In genomic region chr7:134986363-134987231, GRCh38 we compare ENCODE assay signal across 8 cellular contexts. TPM values are rescaled to one million over a fixed set of nuclear protein-coding genes. Genes with fewer than 3 reads are reported as not detected.
DNase-seq lines count a peak whose midpoint lies in the region; ATAC-seq and TF ChIP-seq lines count a peak whose summit lies in the region.

Gene AGBL3, plus strand, starts transcription at chr7:134986508. Its CDS starts 1,426 bp downstream, at chr7:134987934.

- no peaks in the 10 kb centered on the region for H3K9me2 ChIP-seq in OCI-LY1 (ENCODE audit: low read depth, low read length)

- H3K4me1 ChIP-seq in OCI-LY1 (ENCODE audit: insufficient read depth, low read length, severe bottlenecking): peaks cover 18% of the 10 kb centered on the region

- no peaks in the 10 kb centered on the region for H4K20me1 ChIP-seq in OCI-LY1 (ENCODE audit: insufficient read depth, low read length)

- H3K27ac ChIP-seq in OCI-LY1 (ENCODE audit: low read depth, low read length, poor library complexity, severe bottlenecking): peak within 1 kb of the TSS; percentile 32

- TF ChIP-seq CTCF in OCI-LY1 (IDR thresholded peaks at IDR 0.05; ENCODE audit: low read length): peak; percentile 92
- peak; percentile 59 for TF ChIP-seq CTCF in epithelial cell of proximal tubule (conservative IDR thresholded peaks at IDR 0.05; ENCODE audit: low read depth, low read length)

- H3F3A ChIP-seq in OCI-LY1 (ENCODE audit: insufficient read depth, low read length): no peaks in the 10 kb centered on the region

- peak within 1 kb of the TSS; percentile 75 for H3K4me2 ChIP-seq in OCI-LY1 (ENCODE audit: low read length)

- H3K27me3 ChIP-seq in OCI-LY1 (ENCODE audit: insufficient read depth, low read length): no peaks in the 10 kb centered on the region

- peak within 1 kb of the TSS; percentile 73 for H3K9ac ChIP-seq in OCI-LY1 (ENCODE audit: low read length)

- peaks cover 12% of the 10 kb centered on the region for H3K79me2 ChIP-seq in OCI-LY1 (ENCODE audit: insufficient read depth, low read length)

- DNase-seq in DMS 273 treated with DMSO at 0.1 percent for 48 hours (lab: John Stamatoyannopoulos, UW) (peak; percentile 96), HuH-7 (ENCODE audit: low spot score) (peak; percentile 93), activated T-cell treated with anti-CD3 and anti-CD28 coated beads for 4 hours (peak; percentile 85), epithelial cell of proximal tubule (ENCODE audit: low read depth) (peak; percentile 61), mucosa of gallbladder (ENCODE audit: low spot score) (peak; percentile 97)
- peak; percentile 71 to 81 for DNase-seq in stimulated activated CD8-positive, alpha-beta memory T cell treated with anti-CD3 and anti-CD28 coated beads, Interleukin-4, amount 100 ng/mL, for 4 hours (ENCODE audit: low read depth in 2 of 2, low spot score in 1 of 2)

- peak within 1 kb of the TSS; percentile 70 for H3K4me3 ChIP-seq in OCI-LY1 (ENCODE audit: low read depth, low read length, poor library complexity, severe bottlenecking)
- peak within 1 kb of the TSS; percentile 82 for H3K4me3 ChIP-seq in epithelial cell of proximal tubule (ENCODE audit: low read depth, low read length)

- H3K9me3 ChIP-seq in OCI-LY1 (ENCODE audit: low read length): no peaks in the 10 kb centered on the region

- peak; percentile 92 for ATAC-seq in GM21515 (IDR thresholded peaks at IDR 0.05; ENCODE audit: unreplicated experiment)

- H2AFZ ChIP-seq in OCI-LY1 (ENCODE audit: low read length): peak within 1 kb of the TSS; percentile 66

- H3K36me3 ChIP-seq in OCI-LY1 (ENCODE audit: insufficient read depth, low read length): peaks cover 18% of the 10 kb centered on the region; the same call in 1 of the 2 replicates

RNA-seq across cellular contexts. Expression of gene AGBL3, which starts in this region (rescaled TPM):
- total RNA-seq in epithelial cell of proximal tubule: 1.7 and 4.0 TPM in 2 replicates
- 4.1 TPM for total RNA-seq in mucosa of gallbladder

Comparison
In these comparisons a context has a peak if more than half of its experiments do, and no peak if none do; other contexts are left out.
1. Peak in every context shown above with its lines: DNase-seq, ATAC-seq, H3K4me3 ChIP-seq and H3K27ac ChIP-seq.